Comparison of ENCODE assay signal across 8 cellular contexts in genomic region chr19:51927859-51928258, GRCh38. TPM values are rescaled to one million over a fixed set of nuclear protein-coding genes. Genes with fewer than 3 reads are reported as not detected.
DNase-seq lines count a peak whose midpoint lies in the region; ATAC-seq and TF ChIP-seq lines count a peak whose summit lies in the region.

No MANE protein-coding gene starts in this region.

- no peaks in the 10 kb centered on the region for H3K27me3 Mint-ChIP-seq in T-helper 17 cell

- H3K4me1 ChIP-seq in gastrocnemius medialis: peaks cover 5 to 11% of the 10 kb centered on the region in 2 donors

- no peak for TF ChIP-seq POLR2A in gastrocnemius medialis (IDR thresholded peaks at IDR 0.05)

- H3K4me3 ChIP-seq in GM12864 (ENCODE audit: low read depth, low read length) (peak overlapping the region; percentile 64), fibroblast of villous mesenchyme (ENCODE audit: low read depth, low read length) (peak overlapping the region; percentile 99), gastrocnemius medialis (peak overlapping the region; percentile 73 to 95 (median 88))

- in situ Hi-C loops in gastrocnemius medialis (cut with MboI; ENCODE audit: low sequenced_read_pairs in 4 of 4): no loop called here

- H3K36me3 ChIP-seq in gastrocnemius medialis: peaks cover 0 to 32% of the 10 kb centered on the region in 2 donors

- intact Hi-C loops in gastrocnemius medialis (cut with DNase I; ENCODE audit: low total_unique reads): loop anchor here (1.0 to 5.0 kb wide), 6 partner anchors 23 to 120 kb away; partner anchors contain the start of genes ZNF350, ZNF432, ZNF614 and ZNF615

- H3K9me3 ChIP-seq in T-helper 17 cell (ENCODE audit: control insufficient read depth, low read length, poor library complexity, severe bottlenecking): peaks cover 6% of the 10 kb centered on the region
- peaks cover 0 to 18% (median 5%) of the 10 kb centered on the region in 3 donors for H3K9me3 ChIP-seq in gastrocnemius medialis

- peak overlapping the region in 3 of 4 donors; percentile 76 to 91 (median 85) for H3K27ac ChIP-seq in gastrocnemius medialis

- ATAC-seq in T-helper 17 cell: no peak
- ATAC-seq in gastrocnemius medialis: no peak
- no peak for ATAC-seq in HG02981 (IDR thresholded peaks at IDR 0.05; ENCODE audit: unreplicated experiment)

- H3K4me3 Mint-ChIP-seq in T-helper 17 cell: peak overlapping the region; percentile 94

- peaks cover 7% of the 10 kb centered on the region for H3K4me1 Mint-ChIP-seq in T-helper 17 cell

- TF ChIP-seq CTCF in GM12864 (IDR thresholded peaks at IDR 0.05; ENCODE audit: low read depth, low read length, missing control alignments): no peak
- no peak for TF ChIP-seq CTCF in fibroblast of villous mesenchyme (IDR thresholded peaks at IDR 0.05; ENCODE audit: insufficient read depth, low read depth, low read length)
- TF ChIP-seq CTCF in gastrocnemius medialis (IDR thresholded peaks at IDR 0.05 in 4 of 5, conservative IDR thresholded peaks at IDR 0.05 in 1 of 5): no peak

- H3K27me3 ChIP-seq in gastrocnemius medialis: no peaks in the 10 kb centered on the region

- peak overlapping the region; percentile 87 for H3K27ac Mint-ChIP-seq in T-helper 17 cell

- DNase-seq in GM12864 (ENCODE audit: low read depth) (no peak), T-helper 17 cell (no peak), fibroblast of villous mesenchyme (ENCODE audit: low read depth) (no peak), gastrocnemius medialis (no peak), NCI-H128 (lab: John Stamatoyannopoulos, UW; ENCODE audit: unreplicated experiment) (no peak), DMS153 (lab: John Stamatoyannopoulos, UW) (no peak)
- no peak for DNase-seq in stimulated activated naive CD4-positive, alpha-beta T cell (lab: John Stamatoyannopoulos, UW)

- H3K36me3 Mint-ChIP-seq in T-helper 17 cell (ENCODE audit: low read depth): peaks cover 15% of the 10 kb centered on the region

RNA-seq across cellular contexts. Expression of gene ZNF613, which starts 0.6 kb away (rescaled TPM):
- 1 to 10 TPM; 2.0 to 3.3 TPM for total RNA-seq in T-helper 17 cell
- total RNA-seq in fibroblast of villous mesenchyme: 5.2 and 10.8 TPM in 2 replicates
- total RNA-seq in gastrocnemius medialis: 1 to 10 TPM; 1.3 to 9.4 (median 3.8) TPM

RNA-seq across cellular contexts. Expression of gene ZNF649, which starts 23.0 kb away (rescaled TPM):
- 10 to 100 TPM in 1 of 2 donors, 1 to 10 TPM in 1; 8.0 to 10.2 TPM for total RNA-seq in T-helper 17 cell
- total RNA-seq in fibroblast of villous mesenchyme: 6.4 and 12.1 TPM in 2 replicates
- total RNA-seq in gastrocnemius medialis: 1 to 10 TPM; 2.6 to 4.7 (median 4.1) TPM

RNA-seq across cellular contexts. Expression of gene ZNF577, which starts 40.1 kb away (rescaled TPM):
- total RNA-seq in T-helper 17 cell (1 to 10 TPM; 5.4 to 8.3 TPM), fibroblast of villous mesenchyme (3.5 and 4.2 TPM in 2 replicates), gastrocnemius medialis (1 to 10 TPM; 2.0 to 8.4 (median 4.5) TPM)

RNA-seq across cellular contexts. Expression of gene ZNF350, which starts 58.8 kb away (rescaled TPM):
- total RNA-seq in T-helper 17 cell: 10 to 100 TPM; 33.5 to 36.0 TPM
- total RNA-seq in fibroblast of villous mesenchyme: 6.8 and 7.8 TPM in 2 replicates
- 1 to 10 TPM; 1.7 to 6.0 (median 5.0) TPM for total RNA-seq in gastrocnemius medialis
